8 cellular contexts compared by ENCODE assay signal in genomic region chr1:231242516-231243198, GRCh38. TPM values are rescaled to one million over a fixed set of nuclear protein-coding genes. Genes with fewer than 3 reads are reported as not detected.
DNase-seq lines count a peak whose midpoint lies in the region; TF ChIP-seq lines count a peak whose summit lies in the region.

No MANE protein-coding gene starts in this region.

- H3K4me1 ChIP-seq in OCI-LY1 (ENCODE audit: insufficient read depth, low read length, severe bottlenecking): peaks cover 30% of the 10 kb centered on the region
- H3K4me1 ChIP-seq in parathyroid adenoma: peaks cover 4% of the 10 kb centered on the region
- no peaks in the 10 kb centered on the region for H3K4me1 ChIP-seq in mesendoderm (ENCODE audit: control insufficient read depth, low read depth, low read length)

- H3K4me2 ChIP-seq in OCI-LY1 (ENCODE audit: low read length): peak overlapping the region; percentile 93
- peak overlapping the region; percentile 5 for H3K4me2 ChIP-seq in parathyroid adenoma (ENCODE audit: low read length)
- no peak overlapping the region for H3K4me2 ChIP-seq in mesendoderm (ENCODE audit: low read length)

- H3K9ac ChIP-seq in OCI-LY1 (ENCODE audit: low read length): peak overlapping the region; percentile 97
- no peak overlapping the region for H3K9ac ChIP-seq in parathyroid adenoma
- no peak overlapping the region for H3K9ac ChIP-seq in mesendoderm (ENCODE audit: low read length)

- H2AFZ ChIP-seq in OCI-LY1 (ENCODE audit: low read length) (no peak overlapping the region), parathyroid adenoma (no peak overlapping the region)

- H2BK120ac ChIP-seq in mesendoderm (ENCODE audit: low read depth, low read length): no peak overlapping the region

- peaks cover 59% of the 10 kb centered on the region for H3K79me2 ChIP-seq in OCI-LY1 (ENCODE audit: insufficient read depth, low read length)
- H3K79me2 ChIP-seq in parathyroid adenoma: peaks cover 13% of the 10 kb centered on the region
- H3K79me2 ChIP-seq in mesendoderm (ENCODE audit: control insufficient read depth, insufficient read depth, low read length): peaks cover 7% of the 10 kb centered on the region

- TF ChIP-seq CTCF in GM06990 (IDR thresholded peaks at IDR 0.05; ENCODE audit: insufficient read depth, low read length, poor library complexity, severe bottlenecking) (no peak), OCI-LY1 (IDR thresholded peaks at IDR 0.05; ENCODE audit: low read length) (no peak), parathyroid adenoma (IDR thresholded peaks at IDR 0.05) (no peak)

- H3K27me3 ChIP-seq in GM06990 (replicated peaks; ENCODE audit: control insufficient read depth, insufficient read depth, low read length) (no peaks in the 10 kb centered on the region), OCI-LY1 (ENCODE audit: insufficient read depth, low read length) (no peaks in the 10 kb centered on the region), parathyroid adenoma (ENCODE audit: control insufficient read depth, insufficient read depth, low read length) (no peaks in the 10 kb centered on the region), mesendoderm (ENCODE audit: insufficient read depth, low read length, poor library complexity) (no peaks in the 10 kb centered on the region)

- no peak overlapping the region for H4K5ac ChIP-seq in mesendoderm (ENCODE audit: low read length)

- no peak overlapping the region for H2BK5ac ChIP-seq in mesendoderm (ENCODE audit: low read length)

- no peak overlapping the region for H3K27ac ChIP-seq in OCI-LY1 (ENCODE audit: low read depth, low read length, poor library complexity, severe bottlenecking)
- no peak overlapping the region for H3K27ac ChIP-seq in parathyroid adenoma
- H3K27ac ChIP-seq in mesendoderm (ENCODE audit: low read depth, low read length): no peak overlapping the region

- H4K8ac ChIP-seq in mesendoderm (ENCODE audit: low read depth, low read length): no peak overlapping the region

- H3K9me3 ChIP-seq in OCI-LY1 (ENCODE audit: low read length) (no peaks in the 10 kb centered on the region), parathyroid adenoma (ENCODE audit: control insufficient read depth, low read length) (no peaks in the 10 kb centered on the region)

- H3K18ac ChIP-seq in mesendoderm (ENCODE audit: low read length): no peak overlapping the region

- H4K20me1 ChIP-seq in OCI-LY1 (ENCODE audit: insufficient read depth, low read length): no peaks in the 10 kb centered on the region

- H3K79me1 ChIP-seq in mesendoderm (ENCODE audit: low read length): peaks cover 21% of the 10 kb centered on the region

- no peak overlapping the region for H2BK15ac ChIP-seq in mesendoderm (replicated peaks; ENCODE audit: low read depth)

- H3K4me3 ChIP-seq in GM06990 (replicated peaks; ENCODE audit: low read depth, low read length): peak overlapping the region; percentile 83
- H3K4me3 ChIP-seq in OCI-LY1 (ENCODE audit: low read depth, low read length, poor library complexity, severe bottlenecking): peak overlapping the region; percentile 98
- peak overlapping the region; percentile 76 for H3K4me3 ChIP-seq in parathyroid adenoma (ENCODE audit: low read depth, low read length)
- no peak overlapping the region for H3K4me3 ChIP-seq in mesendoderm (ENCODE audit: low read length)

- WGBS in mesendoderm (ENCODE audit: extremely low coverage, insufficient coverage, low lambda C conversion rate): no CpG with 5 or more reads among the region's 5 CpGs

- no peak overlapping the region for H3K56ac ChIP-seq in mesendoderm (ENCODE audit: low read length)

- H3K4ac ChIP-seq in mesendoderm (ENCODE audit: low read depth, low read length): no peak overlapping the region

- no peaks in the 10 kb centered on the region for H3K9me2 ChIP-seq in OCI-LY1 (ENCODE audit: low read depth, low read length)

- H2AK5ac ChIP-seq in mesendoderm (ENCODE audit: low read length): no peak overlapping the region

- H3K23ac ChIP-seq in mesendoderm (ENCODE audit: low read length): no peak overlapping the region

- H3K36me3 ChIP-seq in GM06990 (ENCODE audit: control insufficient read depth, insufficient read depth, low read length) (peaks cover 7% of the 10 kb centered on the region; the same call in 1 of the 2 replicates), OCI-LY1 (ENCODE audit: insufficient read depth, low read length) (peaks cover 41% of the 10 kb centered on the region), parathyroid adenoma (ENCODE audit: control insufficient read depth, insufficient read depth, low read length) (no peaks in the 10 kb centered on the region), mesendoderm (ENCODE audit: control insufficient read depth, insufficient read depth, low read length) (peaks cover 4% of the 10 kb centered on the region)

- no peak for DNase-seq in GM06990 (ENCODE audit: extremely low read depth, insufficient read length)
- peak; percentile 43 for DNase-seq in dermis blood vessel endothelial cell
- DNase-seq in mesendoderm: no peak
- no peak for DNase-seq in cerebellar nuclear complex (lab: John Stamatoyannopoulos, UW)
- no peak for DNase-seq in NCI-H345 treated with DMSO at 0.1 percent for 48 hours (lab: John Stamatoyannopoulos, UW; ENCODE audit: unreplicated experiment)
- DNase-seq in EL: no peak

- no peaks in the 10 kb centered on the region for H3F3A ChIP-seq in OCI-LY1 (ENCODE audit: insufficient read depth, low read length)

RNA-seq across cellular contexts. Expression of gene GNPAT, which starts 1.6 kb away (rescaled TPM):
- total RNA-seq in dermis blood vessel endothelial cell: 51.7 and 69.0 TPM in 2 replicates
- 38.1 TPM for polyA plus RNA-seq in mesendoderm (2013, experiment 1 of 2)
- 37.3 TPM for polyA plus RNA-seq in mesendoderm (2013, experiment 2 of 2)
